In genomic region chr21:17414766-17415165, GRCh38 we compare ENCODE assay signal across 14 cellular contexts.
"Had no signal": no experiment of that assay in that cellular context is flagged by ENCODE, and none has a peak within 500 bp of the region (broad histone marks: within the 10 kb centered on the region; RNA-seq: fewer than 3 reads in every experiment).

No MANE protein-coding gene starts in this region.

- H3K27ac ChIP-seq: epithelial cell of prostate had no signal

- H3K9me3 Mint-ChIP-seq: activated B cell treated with CpG ODN at 0.5 μM for 24 hours; activated naive CD4-positive, alpha-beta T cell treated with anti-CD3 and anti-CD28 coated beads for 36 hours; activated T-helper 1 cell treated with anti-CD3 and anti-CD28 coated beads, Interleukin-12 subunit alpha, Interleukin-12 subunit beta, Interleukin-2, Interleukin-4 antibody, amounts not matched to agents 30 ng/mL and 10 ng/mL and 1 ng/mL, durations not matched to agents 14 hours and 24 hours and 36 hours; type B pancreatic cell had no signal

- H3K36me3 Mint-ChIP-seq: natural killer cell, type B pancreatic cell had no signal

- H3K4me1 Mint-ChIP-seq: activated B cell treated with CpG ODN at 0.5 μM for 24 hours; activated CD4-positive, alpha-beta T cell treated with anti-CD3 and anti-CD28 coated beads, Interleukin-2, amount 10 ng/mL, durations not matched to agents 24 days and 14 days; natural killer cell; T-helper 17 cell had no signal

- H3K27me3 Mint-ChIP-seq: activated B cell treated with CpG ODN at 0.5 μM for 24 hours, type B pancreatic cell had no signal

- H3K4me3 Mint-ChIP-seq: activated B cell treated with CpG ODN at 0.5 μM for 24 hours; activated CD4-positive, alpha-beta T cell treated with anti-CD3 and anti-CD28 coated beads, Interleukin-2, amount 10 ng/mL, durations not matched to agents 24 days and 14 days; activated naive CD4-positive, alpha-beta T cell treated with anti-CD3 and anti-CD28 coated beads for 36 hours; activated T-helper 1 cell treated with anti-CD3 and anti-CD28 coated beads, Interleukin-12 subunit alpha, Interleukin-12 subunit beta, Interleukin-2, Interleukin-4 antibody, amounts not matched to agents 30 ng/mL and 10 ng/mL and 1 ng/mL, durations not matched to agents 14 hours and 24 hours and 36 hours; effector memory CD8-positive, alpha-beta T cell; natural killer cell; T-helper 17 cell; type B pancreatic cell had no signal

- ATAC-seq: effector memory CD8-positive, alpha-beta T cell; left colon; natural killer cell; T-helper 17 cell had no signal

- DNase-seq: activated B cell treated with CpG ODN at 0.5 μM for 24 hours; activated CD4-positive, alpha-beta T cell treated with anti-CD3 and anti-CD28 coated beads, Interleukin-2, amount 10 ng/mL, durations not matched to agents 24 days and 14 days; activated naive CD4-positive, alpha-beta T cell treated with anti-CD3 and anti-CD28 coated beads for 36 hours; central memory CD4-positive, alpha-beta T cell; cortex of kidney; effector memory CD8-positive, alpha-beta T cell; glutamatergic neuron; left colon; natural killer cell; stimulated activated CD4-positive, alpha-beta T cell treated with anti-CD3 and anti-CD28 coated beads, Interleukin-15, amount 100 ng/mL, for 24 hours; T-helper 17 cell had no signal

- H3K27ac Mint-ChIP-seq: activated B cell treated with CpG ODN at 0.5 μM for 24 hours; activated CD4-positive, alpha-beta T cell treated with anti-CD3 and anti-CD28 coated beads, Interleukin-2, amount 10 ng/mL, durations not matched to agents 24 days and 14 days; activated naive CD4-positive, alpha-beta T cell treated with anti-CD3 and anti-CD28 coated beads for 36 hours; activated T-helper 1 cell treated with anti-CD3 and anti-CD28 coated beads, Interleukin-12 subunit alpha, Interleukin-12 subunit beta, Interleukin-2, Interleukin-4 antibody, amounts not matched to agents 30 ng/mL and 10 ng/mL and 1 ng/mL, durations not matched to agents 14 hours and 24 hours and 36 hours; effector memory CD8-positive, alpha-beta T cell; natural killer cell; T-helper 17 cell; type B pancreatic cell had no signal
